ENCODE assay signal across 8 cellular contexts in genomic region chr9:83537331-83538171, GRCh38. TPM values are rescaled to one million over a fixed set of nuclear protein-coding genes. Genes with fewer than 3 reads are reported as not detected.
DNase-seq lines count a peak whose midpoint lies in the region; ATAC-seq and TF ChIP-seq lines count a peak whose summit lies in the region.

No MANE protein-coding gene starts in this region.

- H3K4me3 ChIP-seq in GM23338, result peak overlapping the region; percentile 73
- peak overlapping the region; percentile 72 to 83 for H3K4me3 ChIP-seq in ascending aorta
- H3K4me3 ChIP-seq in iPS-18c (ENCODE audit: insufficient read depth, low read depth, low read length), result peak overlapping the region; percentile 64
- H3K4me3 ChIP-seq in skeletal muscle tissue (ENCODE audit: low read length in 3 of 3), result peak overlapping the region; percentile 71 to 78 (median 77)

- no peaks in the 10 kb centered on the region for H3F3A ChIP-seq in GM23338 (replicated peaks; ENCODE audit: low read depth)

- TF ChIP-seq CTCF in GM23338 (conservative IDR thresholded peaks at IDR 0.05; ENCODE audit: low read depth in 2 of 2) (no peak), ascending aorta (IDR thresholded peaks at IDR 0.05) (no peak)

- H3K79me2 ChIP-seq in GM23338 (replicated peaks; ENCODE audit: insufficient read depth), result no peaks in the 10 kb centered on the region

- H3K4me2 ChIP-seq in GM23338, result peak overlapping the region; percentile 95

- H3K4me3 Mint-ChIP-seq in GM23338, result peak overlapping the region; percentile 75

- no peaks in the 10 kb centered on the region for H3K9me2 ChIP-seq in GM23338 (ENCODE audit: insufficient read depth)

- H2AFZ ChIP-seq in GM23338, result peak overlapping the region; percentile 92

- H4K20me1 ChIP-seq in GM23338 (replicated peaks; ENCODE audit: insufficient read depth), result 0 out of 2 replicates have a peak, but pooled peaks cover 4% of the 10 kb centered on the region

- ATAC-seq in GM23338 (peak; percentile 38), HG02571 (IDR thresholded peaks at IDR 0.05; ENCODE audit: unreplicated experiment) (no peak), HG02642 (IDR thresholded peaks at IDR 0.05; ENCODE audit: poor library complexity, unreplicated experiment) (no peak)

- intact Hi-C loops in ascending aorta (cut with DNase I), result loop anchor here (1.0 kb wide), 1 partner anchor 203 kb away; no protein-coding TSS in a partner anchor

- H3K36me3 ChIP-seq in GM23338 (ENCODE audit: insufficient read depth), result no peaks in the 10 kb centered on the region
- no peaks in the 10 kb centered on the region for H3K36me3 ChIP-seq in ascending aorta
- no peaks in the 10 kb centered on the region for H3K36me3 ChIP-seq in skeletal muscle tissue (ENCODE audit: control insufficient read depth in 3 of 3, insufficient read depth in 3 of 3, low read length in 3 of 3)

- H3K27me3 ChIP-seq in GM23338 (ENCODE audit: insufficient read depth), result peaks cover 66% of the 10 kb centered on the region
- no peaks in the 10 kb centered on the region for H3K27me3 ChIP-seq in ascending aorta
- peaks cover 6 to 13% (median 7%) of the 10 kb centered on the region in 3 donors for H3K27me3 ChIP-seq in skeletal muscle tissue (ENCODE audit: control insufficient read depth in 3 of 3, insufficient read depth in 3 of 3, low read length in 3 of 3)

- no peaks in the 10 kb centered on the region for H3K36me3 Mint-ChIP-seq in GM23338 (ENCODE audit: low read depth)

- H3K27ac ChIP-seq in GM23338 (ENCODE audit: low read depth), result no peak overlapping the region
- peak overlapping the region in 1 of 2 donors; percentile 65 for H3K27ac ChIP-seq in ascending aorta
- H3K27ac ChIP-seq in skeletal muscle tissue (ENCODE audit: low read depth, low read length), result peak overlapping the region; percentile 20

- H3K27ac Mint-ChIP-seq in GM23338, result no peak overlapping the region

- H3K9me3 ChIP-seq in ascending aorta (no peaks in the 10 kb centered on the region), iPS-18c (ENCODE audit: control insufficient read depth, insufficient read depth, low read length) (no peaks in the 10 kb centered on the region), skeletal muscle tissue (ENCODE audit: control insufficient read depth in 3 of 3, low read length in 3 of 3) (no peaks in the 10 kb centered on the region)

- peaks cover 40% of the 10 kb centered on the region for H3K27me3 Mint-ChIP-seq in GM23338 (ENCODE audit: insufficient read depth, low read depth, poor library complexity)

- peak overlapping the region; percentile 57 to 76 (median 66) for H3K9ac ChIP-seq in skeletal muscle tissue (ENCODE audit: low read depth in 1 of 3, low read length in 3 of 3)

- DNase-seq in GM23338 (ENCODE audit: low spot score), result peak; percentile 55
- no peak for DNase-seq in ascending aorta (ENCODE audit: low spot score in 2 of 2)
- no peak for DNase-seq in NCI-H2196 treated with DMSO at 0.1 percent for 48 hours (lab: John Stamatoyannopoulos, UW; ENCODE audit: unreplicated experiment)
- DNase-seq in H4 (ENCODE audit: low spot score), result no peak

- H3K9me3 Mint-ChIP-seq in GM23338, result no peaks in the 10 kb centered on the region; the same call in 2 of the 3 replicates

- H3K4me1 ChIP-seq in GM23338 (ENCODE audit: insufficient read depth), result peaks cover 12% of the 10 kb centered on the region; the same call in 1 of the 2 replicates
- peaks cover 0 to 8% of the 10 kb centered on the region in 2 donors for H3K4me1 ChIP-seq in ascending aorta
- peaks cover 18 to 19% (median 18%) of the 10 kb centered on the region in 3 donors for H3K4me1 ChIP-seq in skeletal muscle tissue (ENCODE audit: control insufficient read depth in 3 of 3, insufficient read depth in 3 of 3, low read length in 3 of 3)

- H3K4me1 Mint-ChIP-seq in GM23338, result peaks cover 19% of the 10 kb centered on the region

TF ChIP-seq in GM23338, 12 proteins besides CTCF, POLR2A, EP300 and RAD21:
- TF ChIP-seq EZH2 (IDR thresholded peaks at IDR 0.05; ENCODE audit: low read depth, unreplicated experiment) (peak; percentile 66), JUNB (IDR thresholded peaks at IDR 0.05; ENCODE audit: unreplicated experiment) (no peak)

RNA-seq across cellular contexts. Expression of gene FRMD3, which starts 0.7 kb away (rescaled TPM):
- 1.2 and 2.6 TPM in 2 replicates for total RNA-seq in GM23338 (2014; rRNA removed; shearing (Covaris generic))
- polyA plus RNA-seq in GM23338 (2016; fragmentation: Nextera tagmentation; extraction: Ambion mirVana), result 0.47 and 0.64 TPM in 2 replicates
- 8.5 TPM for total RNA-seq in ascending aorta
- total RNA-seq in skeletal muscle tissue, result 27.7 TPM
- 0.29 and 0.72 TPM in 2 replicates for total RNA-seq in H4 (2014; rRNA removed; shearing (Covaris generic))
